Comparison of ENCODE assay signal across 10 cellular contexts in the genomic region with DNA sequence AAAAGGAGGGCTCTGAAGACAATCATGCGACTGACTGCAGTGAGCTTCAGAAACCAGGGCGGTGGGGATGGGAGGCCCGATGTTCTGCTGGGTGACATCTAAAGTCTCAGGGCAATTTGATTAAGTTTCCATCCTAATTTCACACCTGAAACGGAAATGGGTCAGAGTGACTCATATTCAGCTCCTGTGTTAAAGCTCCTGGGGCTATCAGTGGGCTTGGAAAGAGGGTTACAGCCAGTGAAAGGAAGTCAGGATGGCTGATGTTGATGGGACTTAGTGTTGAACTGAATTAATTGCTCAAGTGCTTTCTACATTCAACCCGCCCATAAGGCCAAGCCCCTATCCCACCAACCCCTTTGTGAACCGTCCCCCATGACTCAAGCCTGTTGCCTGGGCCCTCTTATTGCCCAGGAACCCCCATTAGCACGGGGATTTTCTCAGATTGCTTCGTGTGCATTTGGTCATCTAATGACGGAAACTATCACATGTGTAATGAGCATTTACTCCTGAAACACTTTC. TPM values are rescaled to one million over a fixed set of nuclear protein-coding genes. Genes with fewer than 3 reads are reported as not detected.
DNase-seq lines count a peak whose midpoint lies in the region; ATAC-seq lines count a peak whose summit lies in the region.
"Had no signal": no experiment of that assay in that cellular context is flagged by ENCODE, and none has a peak within 500 bp of the region (broad histone marks: within the 10 kb centered on the region; RNA-seq: fewer than 3 reads in every experiment).

No MANE protein-coding gene starts in this region.

- ATAC-seq in GM18868 (IDR thresholded peaks at IDR 0.05; ENCODE audit: unreplicated experiment) (peak; percentile 67), HG02588 (IDR thresholded peaks at IDR 0.05; ENCODE audit: unreplicated experiment) (peak; percentile 70), left lobe of liver (no peak)

- DNase-seq in RPMI7951 (ENCODE audit: low read depth) = peak; percentile 47
- peak; percentile 75 for DNase-seq in stimulated activated CD4-positive, alpha-beta T cell treated with anti-CD3 and anti-CD28 coated beads, Interleukin-15, amount 100 ng/mL, for 24 hours
- DNase-seq in left lobe of liver (ENCODE audit: low spot score) = no peak
- DNase-seq in Ammon's horn (ENCODE audit: low spot score) = no peak
- no peak for DNase-seq in NCI-H2227 treated with DMSO at 0.1 percent for 48 hours (lab: John Stamatoyannopoulos, UW)
- no peak for DNase-seq in AG08396 (ENCODE audit: low spot score)
- DNase-seq: NCI-H2171 treated with DMSO at 0.1 percent for 48 hours, ovary had no signal

RNA-seq across cellular contexts. Expression of gene TBC1D7, which starts 47.1 kb away (rescaled TPM):
- total RNA-seq in RPMI7951 (2014; rRNA removed; shearing (Covaris generic)) = 41.9 and 43.9 TPM in 2 replicates
- 10.4 TPM for total RNA-seq in left lobe of liver

Comparison
In these comparisons a context has a peak if more than half of its experiments do, and no peak if none do; other contexts are left out.
1. DNase-seq: peak in RPMI7951 (single experiment) and stimulated activated CD4-positive, alpha-beta T cell treated with anti-CD3 and anti-CD28 coated beads, Interleukin-15, amount 100 ng/mL, for 24 hours (single experiment); none in left lobe of liver (single experiment), Ammon's horn (single experiment), NCI-H2227 treated with DMSO at 0.1 percent for 48 hours (single experiment) and AG08396 (single experiment).